ENCODE assay signal across 8 cellular contexts in the genomic region with DNA sequence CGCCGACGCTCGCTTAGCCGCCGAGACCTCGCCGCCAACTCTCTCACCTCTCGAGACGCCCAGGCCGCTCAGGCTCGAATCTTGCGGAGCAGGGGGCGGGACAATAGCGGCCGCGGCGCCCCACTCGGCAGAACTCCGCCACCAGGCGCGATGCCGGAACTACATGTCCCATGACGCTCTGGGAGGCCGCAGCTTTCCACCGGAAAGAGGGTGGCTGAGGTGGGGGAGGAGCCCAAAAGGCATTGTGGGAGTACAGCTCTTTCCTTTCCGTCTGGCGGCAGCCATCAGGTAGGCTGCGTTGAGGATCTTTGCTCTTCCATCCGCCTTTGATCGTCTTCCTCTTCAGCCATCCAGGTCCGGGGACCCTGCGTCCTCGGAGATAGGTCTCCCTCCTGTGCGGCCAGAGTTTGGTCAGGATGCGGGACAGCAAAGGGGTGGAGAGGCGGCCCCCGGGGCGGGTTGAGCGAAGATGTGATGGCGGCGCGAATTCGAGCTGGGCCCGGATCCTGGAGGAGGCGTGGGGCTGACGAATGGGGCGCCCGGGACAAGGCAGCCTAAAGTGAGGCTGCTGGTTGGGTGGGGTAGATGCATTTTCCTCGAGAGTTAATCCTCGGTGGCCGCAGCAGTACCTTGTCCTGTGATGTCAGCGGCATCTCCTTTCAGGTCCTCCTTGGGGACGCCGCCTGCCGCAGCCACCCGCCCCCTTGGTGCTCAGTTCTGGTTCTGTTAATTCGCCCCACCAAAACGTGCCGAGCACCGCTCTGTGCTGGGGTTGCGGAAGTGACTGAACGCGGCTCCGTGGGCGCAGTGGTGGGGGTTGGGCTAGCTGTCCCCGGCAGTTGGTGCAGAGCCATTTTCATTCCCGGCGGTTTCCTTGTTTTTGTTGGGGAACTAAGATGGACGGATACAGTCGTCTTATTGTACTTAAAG. TPM values are rescaled to one million over a fixed set of nuclear protein-coding genes. Genes with fewer than 3 reads are reported as not detected.
DNase-seq lines count a peak whose midpoint lies in the region; ATAC-seq and TF ChIP-seq lines count a peak whose summit lies in the region.

A gene (minus strand): TSS at position 105 of the 930 bp plus-strand sequence. CDS start 6,086 bp downstream, outside the sequence.
A gene (plus strand): TSS at position 247 of the 930 bp plus-strand sequence. CDS start 728 bp downstream, outside the sequence.

- DNase-seq in CD4-positive, alpha-beta T cell: peak; percentile 94 to 97 (median 96)
- DNase-seq in NCI-H82 (lab: John Stamatoyannopoulos, UW) (peak; percentile 98), ecto neural progenitor cell (ENCODE audit: low spot score) (peak; percentile 98), lower lobe of right lung (peak; percentile 98)
- DNase-seq in activated CD4-positive, alpha-beta memory T cell treated with anti-CD3 and anti-CD28 coated beads, Interleukin-2, amount 10 ng/mL, durations not matched to agents 7 days and 5 days: peak; percentile 97
- peak; percentile 93 to 95 (median 94) for DNase-seq in stimulated activated CD4-positive, alpha-beta T cell treated with anti-CD3 and anti-CD28 coated beads, TNF-alpha, amount 100 ng/mL, for 24 hours (ENCODE audit: low read depth in 3 of 3)

- peaks cover 44% of the 10 kb centered on the region for H3K4me1 ChIP-seq in lower lobe of right lung

- ATAC-seq in CD4-positive, alpha-beta T cell (ENCODE audit: poor library complexity): peak; percentile 92
- ATAC-seq in GM19397 (IDR thresholded peaks at IDR 0.05; ENCODE audit: unreplicated experiment) (peak; percentile 96), HG03571 (IDR thresholded peaks at IDR 0.05; ENCODE audit: unreplicated experiment) (peak; percentile 94), lower lobe of right lung (peak; percentile 99)

- intact Hi-C loops in CD4-positive, alpha-beta T cell (cut with DNase I, micrococcal nuclease): loop anchor here (1.0 to 10.0 kb wide), 3 partner anchors 28 to 1868 kb away; a partner anchor contains a TSS
- intact Hi-C loops in lower lobe of right lung (cut with DNase I): no loop called here

- H3K27ac ChIP-seq in CD4-positive, alpha-beta T cell (ENCODE audit: low read depth, low read length): peak within 1 kb of the TSS; percentile 85
- peak within 1 kb of the TSS; percentile 92 for H3K27ac ChIP-seq in lower lobe of right lung

- no peaks in the 10 kb centered on the region for H3K27me3 ChIP-seq in CD4-positive, alpha-beta T cell (ENCODE audit: control insufficient read depth, insufficient read depth, low read length)
- no peaks in the 10 kb centered on the region for H3K27me3 ChIP-seq in lower lobe of right lung (ENCODE audit: low read depth)

- H3K9me3 ChIP-seq in CD4-positive, alpha-beta T cell (ENCODE audit: control insufficient read depth, low read length): no peaks in the 10 kb centered on the region
- H3K9me3 ChIP-seq in lower lobe of right lung: no peaks in the 10 kb centered on the region

- H3K4me3 Mint-ChIP-seq in CD4-positive, alpha-beta T cell: peak within 1 kb of the TSS; percentile 99
- peak within 1 kb of the TSS; percentile 98 for H3K4me3 Mint-ChIP-seq in activated CD4-positive, alpha-beta memory T cell treated with anti-CD3 and anti-CD28 coated beads, Interleukin-2, amount 10 ng/mL, durations not matched to agents 7 days and 5 days

- POLR2A ChIA-PET in CD4-positive, alpha-beta T cell (lab: Charles Lee): interaction anchor here (0.6 to 3.5 kb wide), 33 partner anchors 8 to 1866 kb away, joined by 3 to 95 read pairs (median 6); a partner anchor contains a TSS
- POLR2A ChIA-PET in activated CD4-positive, alpha-beta memory T cell treated with anti-CD3 and anti-CD28 coated beads, Interleukin-2, amount 10 ng/mL, durations not matched to agents 7 days and 5 days (lab: Charles Lee): interaction anchor here (0.6 to 4.7 kb wide), 37 partner anchors 8 to 1873 kb away, joined by 3 to 99 read pairs (median 4); a partner anchor contains a TSS

- H3K27ac Mint-ChIP-seq in CD4-positive, alpha-beta T cell: peak within 1 kb of the TSS; percentile 98
- peak within 1 kb of the TSS; percentile 93 for H3K27ac Mint-ChIP-seq in activated CD4-positive, alpha-beta memory T cell treated with anti-CD3 and anti-CD28 coated beads, Interleukin-2, amount 10 ng/mL, durations not matched to agents 7 days and 5 days

- H3K9me3 Mint-ChIP-seq in CD4-positive, alpha-beta T cell: no peaks in the 10 kb centered on the region
- no peaks in the 10 kb centered on the region for H3K9me3 Mint-ChIP-seq in activated CD4-positive, alpha-beta memory T cell treated with anti-CD3 and anti-CD28 coated beads, Interleukin-2, amount 10 ng/mL, durations not matched to agents 7 days and 5 days

- H3K4me3 ChIP-seq in lower lobe of right lung: peak within 1 kb of the TSS; percentile 94

- TF ChIP-seq CTCF in CD4-positive, alpha-beta T cell (IDR thresholded peaks at IDR 0.05): peak; percentile 60
- peak; percentile 57 for TF ChIP-seq CTCF in lower lobe of right lung (IDR thresholded peaks at IDR 0.05)

- H3K36me3 ChIP-seq in lower lobe of right lung: peaks cover 41% of the 10 kb centered on the region

- peaks cover 68% of the 10 kb centered on the region for H3K4me1 Mint-ChIP-seq in CD4-positive, alpha-beta T cell (ENCODE audit: low read depth)
- H3K4me1 Mint-ChIP-seq in activated CD4-positive, alpha-beta memory T cell treated with anti-CD3 and anti-CD28 coated beads, Interleukin-2, amount 10 ng/mL, durations not matched to agents 7 days and 5 days: peaks cover 55% of the 10 kb centered on the region

- no peaks in the 10 kb centered on the region for H3K27me3 Mint-ChIP-seq in CD4-positive, alpha-beta T cell
- H3K27me3 Mint-ChIP-seq in activated CD4-positive, alpha-beta memory T cell treated with anti-CD3 and anti-CD28 coated beads, Interleukin-2, amount 10 ng/mL, durations not matched to agents 7 days and 5 days: peaks cover 5% of the 10 kb centered on the region

- H3K36me3 Mint-ChIP-seq in CD4-positive, alpha-beta T cell (ENCODE audit: low read depth): peaks cover 51% of the 10 kb centered on the region
- peaks cover 49% of the 10 kb centered on the region for H3K36me3 Mint-ChIP-seq in activated CD4-positive, alpha-beta memory T cell treated with anti-CD3 and anti-CD28 coated beads, Interleukin-2, amount 10 ng/mL, durations not matched to agents 7 days and 5 days (ENCODE audit: low read depth)

- CTCF ChIA-PET in CD4-positive, alpha-beta T cell (lab: Charles Lee): interaction anchor here (1.0 to 1.6 kb wide), 2 partner anchors 31 to 53 kb away, joined by 3 to 7 read pairs; no protein-coding TSS in a partner anchor
- CTCF ChIA-PET in activated CD4-positive, alpha-beta memory T cell treated with anti-CD3 and anti-CD28 coated beads, Interleukin-2, amount 10 ng/mL, durations not matched to agents 7 days and 5 days (lab: Charles Lee): interaction anchor here (0.9 to 3.3 kb wide), 8 partner anchors 10 to 33 kb away, joined by 3 to 13 read pairs (median 5); no protein-coding TSS in a partner anchor

RNA-seq across cellular contexts. Expression of the first gene that starts in this region (rescaled TPM):
- total RNA-seq in CD4-positive, alpha-beta T cell: 1 to 10 TPM; 3.2 to 3.8 TPM
- total RNA-seq in activated CD4-positive, alpha-beta memory T cell treated with anti-CD3 and anti-CD28 coated beads, Interleukin-2, amount 10 ng/mL, durations not matched to agents 7 days and 5 days: 1 to 10 TPM; 3.0 to 3.1 TPM
- 11.1 TPM for total RNA-seq in lower lobe of right lung

RNA-seq across cellular contexts. Expression of the second gene that starts in this region (rescaled TPM):
- 1,000 to 10,000 TPM; 2,331 to 2,343 TPM for total RNA-seq in CD4-positive, alpha-beta T cell
- 1,000 to 10,000 TPM; 1,398 to 1,426 TPM for total RNA-seq in activated CD4-positive, alpha-beta memory T cell treated with anti-CD3 and anti-CD28 coated beads, Interleukin-2, amount 10 ng/mL, durations not matched to agents 7 days and 5 days
- total RNA-seq in lower lobe of right lung: 1,413 TPM

Comparison
In these comparisons a context has a peak if more than half of its experiments do, and no peak if none do; other contexts are left out.
1. Peak in every context shown above with its lines: DNase-seq, ATAC-seq, H3K4me3 ChIP-seq and H3K27ac ChIP-seq.